ENCODE assay signal across 30 cellular contexts in genomic region chr1:180568211-180568610, GRCh38. TPM values are rescaled to one million over a fixed set of nuclear protein-coding genes. Genes with fewer than 3 reads are reported as not detected.
"Had no signal": no experiment of that assay in that cellular context is flagged by ENCODE, and none has a peak within 500 bp of the region (broad histone marks: within the 10 kb centered on the region; RNA-seq: fewer than 3 reads in every experiment).

No MANE protein-coding gene starts in this region.

- ATAC-seq: lower lobe of right lung; naive thymus-derived CD8-positive, alpha-beta T cell; pancreas; right cardiac atrium; sciatic nerve; stimulated activated effector memory CD8-positive, alpha-beta T cell treated with anti-CD3 and anti-CD28 coated beads, Interleukin-12 subunit alpha, Interleukin-12 subunit beta, amount 100 ng/mL, for 72 hours; upper lobe of right lung had no signal

- DNase-seq: hippocampal formation; kidney glomerular epithelial cell; left cardiac atrium; lower lobe of right lung; mammary epithelial cell; mesenchymal stem cell; naive thymus-derived CD8-positive, alpha-beta T cell; nucleus accumbens; pancreas; posterior cingulate gyrus; retina; right cardiac atrium; spleen; stimulated activated CD4-positive, alpha-beta T cell treated with anti-CD3 and anti-CD28 coated beads, Interleukin-4, amount 100 ng/mL, for 24 hours; stimulated activated naive CD4-positive, alpha-beta T cell; tibial artery; trophoblast cell; upper lobe of right lung had no signal

- H3K36me3 ChIP-seq: lower lobe of right lung, pancreas, prostate gland, spleen, suprapubic skin, thoracic aorta, tibial artery, upper lobe of right lung had no signal

- H3K27ac ChIP-seq: lower lobe of right lung, pancreas, prostate gland, skin epidermis, spleen, suprapubic skin, thoracic aorta, tibial artery, upper lobe of right lung had no signal

- H3K4me3 ChIP-seq: lower lobe of right lung, pancreas, prostate gland, skin epidermis, spleen, suprapubic skin, thoracic aorta, tibial artery, upper lobe of right lung had no signal

- H3K27me3 ChIP-seq: pancreas, spleen, suprapubic skin, tibial artery, upper lobe of right lung had no signal

- H3K4me1 ChIP-seq: prostate gland, spleen, suprapubic skin, upper lobe of right lung had no signal

- H3K9me3 ChIP-seq: lower lobe of right lung, pancreas, prostate gland, spleen, suprapubic skin, thoracic aorta, tibial artery, upper lobe of right lung had no signal

RNA-seq across cellular contexts. Expression of gene OVAAL, which starts 9.4 kb away (rescaled TPM):
- total RNA-seq: left lobe of liver; liver; lower lobe of right lung; mucosa of gallbladder; naive thymus-derived CD8-positive, alpha-beta T cell; osteoblast; pancreas; sciatic nerve; spleen; subcutaneous adipose tissue; suprapubic skin; thoracic aorta; upper lobe of right lung had no signal
- polyA plus RNA-seq: keratinocyte; liver; naive thymus-derived CD8-positive, alpha-beta T cell; pancreas; spleen had no signal
